ENCODE assay signal across 14 cellular contexts in genomic region chr15:64912926-64913325, GRCh38. TPM values are rescaled to one million over a fixed set of nuclear protein-coding genes. Genes with fewer than 3 reads are reported as not detected.
A peak's percentile ranks its signal among the peaks of the same experiment; 100 is the strongest.
DNase-seq lines count a peak whose midpoint lies in the region; ATAC-seq and TF ChIP-seq lines count a peak whose summit lies in the region.
"Had no signal": no experiment of that assay in that cellular context is flagged by ENCODE, and none has a peak within 500 bp of the region (broad histone marks: within the 10 kb centered on the region; RNA-seq: fewer than 3 reads in every experiment).

No MANE protein-coding gene starts in this region.

- H3K36me3 Mint-ChIP-seq in activated naive CD8-positive, alpha-beta T cell treated with anti-CD3 and anti-CD28 coated beads, Interleukin-2, amount 10 ng/mL, durations not matched to agents 7 days and 5 days: peaks cover 2% of the 10 kb centered on the region
- no peaks in the 10 kb centered on the region for H3K36me3 Mint-ChIP-seq in activated naive CD8-positive, alpha-beta T cell treated with anti-CD3 and anti-CD28 coated beads for 36 hours
- H3K36me3 Mint-ChIP-seq in type B pancreatic cell: no peaks in the 10 kb centered on the region

- no peak overlapping the region for H3K27ac Mint-ChIP-seq in activated naive CD8-positive, alpha-beta T cell treated with anti-CD3 and anti-CD28 coated beads, Interleukin-2, amount 10 ng/mL, durations not matched to agents 7 days and 5 days
- no peak overlapping the region for H3K27ac Mint-ChIP-seq in activated naive CD8-positive, alpha-beta T cell treated with anti-CD3 and anti-CD28 coated beads for 36 hours
- H3K27ac Mint-ChIP-seq in type B pancreatic cell: no peak overlapping the region

- no peak for ATAC-seq in activated naive CD8-positive, alpha-beta T cell treated with anti-CD3 and anti-CD28 coated beads, Interleukin-2, amount 10 ng/mL, durations not matched to agents 7 days and 5 days (ENCODE audit: low read depth)

- no peak for DNase-seq in activated naive CD8-positive, alpha-beta T cell treated with anti-CD3 and anti-CD28 coated beads, Interleukin-2, amount 10 ng/mL, durations not matched to agents 7 days and 5 days
- no peak for DNase-seq in activated naive CD8-positive, alpha-beta T cell treated with anti-CD3 and anti-CD28 coated beads for 36 hours
- DNase-seq in SJCRH30: peak; percentile 38 to 66
- no peak for DNase-seq in type B pancreatic cell (ENCODE audit: extremely low spot score, unreplicated experiment)
- no peak for DNase-seq in MV-4-11 (lab: John Stamatoyannopoulos, UW)
- DNase-seq in EL: no peak
- no peak for DNase-seq in NCI-H2196 (lab: John Stamatoyannopoulos, UW; ENCODE audit: unreplicated experiment)
- DNase-seq: activated CD4-positive, alpha-beta T cell treated with anti-CD3 and anti-CD28 coated beads, Interleukin-2, amount 50 U/mL, for 48 hours; Caco-2; hippocampal formation; NCI-H2081 treated with DMSO at 0.1 percent for 48 hours; Peyer's patch had no signal

- H3K9me3 Mint-ChIP-seq in activated naive CD8-positive, alpha-beta T cell treated with anti-CD3 and anti-CD28 coated beads, Interleukin-2, amount 10 ng/mL, durations not matched to agents 7 days and 5 days: no peaks in the 10 kb centered on the region
- no peaks in the 10 kb centered on the region for H3K9me3 Mint-ChIP-seq in activated naive CD8-positive, alpha-beta T cell treated with anti-CD3 and anti-CD28 coated beads for 36 hours
- H3K9me3 Mint-ChIP-seq in type B pancreatic cell: no peaks in the 10 kb centered on the region

- H3K27me3 ChIP-seq in SJCRH30 (no peaks in the 10 kb centered on the region), iPS-15b (ENCODE audit: control insufficient read depth, insufficient read depth, low read length) (peaks cover 33% of the 10 kb centered on the region)
- H3K27me3 ChIP-seq: Peyer's patch, suprapubic skin had no signal

- H3K4me3 ChIP-seq in SJCRH30: no peak overlapping the region
- H3K4me3 ChIP-seq in iPS-15b (ENCODE audit: low read depth, low read length): peak overlapping the region; percentile 69

- no peak overlapping the region for H3K9ac ChIP-seq in iPS-15b (ENCODE audit: low read depth, low read length)

- H3K4me1 Mint-ChIP-seq in activated naive CD8-positive, alpha-beta T cell treated with anti-CD3 and anti-CD28 coated beads, Interleukin-2, amount 10 ng/mL, durations not matched to agents 7 days and 5 days: peaks cover 33% of the 10 kb centered on the region
- peaks cover 3% of the 10 kb centered on the region for H3K4me1 Mint-ChIP-seq in activated naive CD8-positive, alpha-beta T cell treated with anti-CD3 and anti-CD28 coated beads for 36 hours
- H3K4me1 Mint-ChIP-seq in type B pancreatic cell (ENCODE audit: unreplicated experiment): peaks cover 19% of the 10 kb centered on the region

- H3K9me3 ChIP-seq in SJCRH30 (replicated peaks): no peaks in the 10 kb centered on the region
- no peaks in the 10 kb centered on the region for H3K9me3 ChIP-seq in iPS-15b (ENCODE audit: control insufficient read depth, insufficient read depth, low read length)
- H3K9me3 ChIP-seq: Caco-2, Peyer's patch, suprapubic skin had no signal

- H3K36me3 ChIP-seq in SJCRH30 (no peaks in the 10 kb centered on the region), iPS-15b (ENCODE audit: control insufficient read depth, insufficient read depth, low read length) (no peaks in the 10 kb centered on the region)
- H3K36me3 ChIP-seq: Peyer's patch, suprapubic skin had no signal

- peaks cover 24% of the 10 kb centered on the region for H3K4me1 ChIP-seq in SJCRH30
- peaks cover 8% of the 10 kb centered on the region for H3K4me1 ChIP-seq in iPS-15b (ENCODE audit: control insufficient read depth, insufficient read depth, low read length)
- H3K4me1 ChIP-seq: Caco-2 had no signal

- no peak overlapping the region for H3K27ac ChIP-seq in SJCRH30
- H3K27ac ChIP-seq: Peyer's patch, suprapubic skin had no signal

- peak overlapping the region; percentile 20 for H3K4me3 Mint-ChIP-seq in activated naive CD8-positive, alpha-beta T cell treated with anti-CD3 and anti-CD28 coated beads, Interleukin-2, amount 10 ng/mL, durations not matched to agents 7 days and 5 days
- H3K4me3 Mint-ChIP-seq in activated naive CD8-positive, alpha-beta T cell treated with anti-CD3 and anti-CD28 coated beads for 36 hours: no peak overlapping the region
- H3K4me3 Mint-ChIP-seq in type B pancreatic cell: peak overlapping the region; percentile 82

- peaks cover 16% of the 10 kb centered on the region for H3K27me3 Mint-ChIP-seq in activated naive CD8-positive, alpha-beta T cell treated with anti-CD3 and anti-CD28 coated beads, Interleukin-2, amount 10 ng/mL, durations not matched to agents 7 days and 5 days
- peaks cover 29% of the 10 kb centered on the region for H3K27me3 Mint-ChIP-seq in activated naive CD8-positive, alpha-beta T cell treated with anti-CD3 and anti-CD28 coated beads for 36 hours
- H3K27me3 Mint-ChIP-seq in type B pancreatic cell: peaks cover 44% of the 10 kb centered on the region

- TF ChIP-seq CTCF in type B pancreatic cell (conservative IDR thresholded peaks at IDR 0.05): no peak

- POLR2A ChIA-PET in activated naive CD8-positive, alpha-beta T cell treated with anti-CD3 and anti-CD28 coated beads, Interleukin-2, amount 10 ng/mL, durations not matched to agents 7 days and 5 days (lab: Charles Lee): interaction anchor here (1.3 kb wide), 1 partner anchor 18 kb away, joined by 3 read pairs; no protein-coding TSS in a partner anchor

RNA-seq across cellular contexts. Expression of gene ANKDD1A, which starts 1.2 kb away (rescaled TPM):
- total RNA-seq in activated naive CD8-positive, alpha-beta T cell treated with anti-CD3 and anti-CD28 coated beads, Interleukin-2, amount 10 ng/mL, durations not matched to agents 7 days and 5 days: 10 to 100 TPM; 10.9 to 12.6 TPM
- 1 to 10 TPM; 2.8 to 2.9 TPM for total RNA-seq in activated naive CD8-positive, alpha-beta T cell treated with anti-CD3 and anti-CD28 coated beads for 36 hours
- 5.0 and 5.6 TPM in 2 replicates for total RNA-seq in SJCRH30 (2014; rRNA removed; shearing (Covaris generic))
- 2.3 and 3.2 TPM in 2 replicates for total RNA-seq in type B pancreatic cell (ENCODE audit: low replicate concordance)

Comparison
In these comparisons a context has a peak if more than half of its experiments do, and no peak if none do; other contexts are left out.
1. DNase-seq: peak in SJCRH30 (2 of 2); none in activated naive CD8-positive, alpha-beta T cell treated with anti-CD3 and anti-CD28 coated beads, Interleukin-2, amount 10 ng/mL, durations not matched to agents 7 days and 5 days (single experiment), activated naive CD8-positive, alpha-beta T cell treated with anti-CD3 and anti-CD28 coated beads for 36 hours (single experiment), type B pancreatic cell (single experiment), MV-4-11 (single experiment), EL (single experiment) and NCI-H2196 (single experiment).